Comparison of ENCODE assay signal across 24 cellular contexts in genomic region chr11:71435278-71435951, GRCh38.
"Had no signal": no experiment of that assay in that cellular context is flagged by ENCODE, and none has a peak within 500 bp of the region (broad histone marks: within the 10 kb centered on the region; RNA-seq: fewer than 3 reads in every experiment).

No MANE protein-coding gene starts in this region.

- H3K4me3 Mint-ChIP-seq: activated naive CD4-positive, alpha-beta T cell treated with anti-CD3 and anti-CD28 coated beads, Interleukin-2, amount 10 ng/mL, durations not matched to agents 7 days and 5 days; activated naive CD8-positive, alpha-beta T cell treated with anti-CD3 and anti-CD28 coated beads, Interleukin-2, amount 10 ng/mL, durations not matched to agents 7 days and 5 days; naive thymus-derived CD4-positive, alpha-beta T cell had no signal

- H3K4me1 Mint-ChIP-seq: activated naive CD4-positive, alpha-beta T cell treated with anti-CD3 and anti-CD28 coated beads, Interleukin-2, amount 10 ng/mL, durations not matched to agents 7 days and 5 days; activated naive CD8-positive, alpha-beta T cell treated with anti-CD3 and anti-CD28 coated beads, Interleukin-2, amount 10 ng/mL, durations not matched to agents 7 days and 5 days had no signal

- DNase-seq: activated CD4-positive, alpha-beta T cell treated with anti-CD3 and anti-CD28 coated beads for 48 hours; activated CD4-positive, alpha-beta T cell treated with anti-CD3 and anti-CD28 coated beads, Interleukin-2, amount 50 U/mL, for 48 hours; activated CD4-positive, CD25-positive, alpha-beta regulatory T cell; activated CD8-positive, alpha-beta memory T cell treated with anti-CD3 and anti-CD28 coated beads for 24 hours; activated gamma-delta T cell; activated naive CD4-positive, alpha-beta T cell treated with anti-CD3 and anti-CD28 coated beads, Interleukin-2, amount 10 ng/mL, durations not matched to agents 7 days and 5 days; activated naive CD8-positive, alpha-beta T cell treated with anti-CD3 and anti-CD28 coated beads, Interleukin-2, amount 10 ng/mL, durations not matched to agents 7 days and 5 days; central memory CD4-positive, alpha-beta T cell; dermis blood vessel endothelial cell; effector CD8-positive, alpha-beta T cell; kidney glomerular epithelial cell; left lung; midbrain; naive thymus-derived CD4-positive, alpha-beta T cell; nucleus accumbens; stimulated activated CD4-positive, alpha-beta T cell treated with anti-CD3 and anti-CD28 coated beads, Interleukin-4, amount 100 ng/mL, for 1 hour; stimulated activated naive CD8-positive, alpha-beta T cell treated with anti-CD3 and anti-CD28 coated beads, Interleukin-15, Interleukin-2, amounts not matched to agents 100 U/mL and 50 U/mL, for 24 hours; thyroid gland had no signal

- H3K27me3 Mint-ChIP-seq: activated naive CD4-positive, alpha-beta T cell treated with anti-CD3 and anti-CD28 coated beads, Interleukin-2, amount 10 ng/mL, durations not matched to agents 7 days and 5 days; activated naive CD8-positive, alpha-beta T cell treated with anti-CD3 and anti-CD28 coated beads, Interleukin-2, amount 10 ng/mL, durations not matched to agents 7 days and 5 days; naive thymus-derived CD4-positive, alpha-beta T cell had no signal

- H2AFZ ChIP-seq: parathyroid adenoma had no signal

- H3K27ac ChIP-seq: left lung, parathyroid adenoma, right atrium auricular region, thyroid gland, upper lobe of left lung had no signal

- H3K9ac ChIP-seq: parathyroid adenoma had no signal

- H3K79me2 ChIP-seq: parathyroid adenoma had no signal

- FAIRE-seq: astrocyte, colon, frontal cortex had no signal

- H3K9me3 Mint-ChIP-seq: activated naive CD4-positive, alpha-beta T cell treated with anti-CD3 and anti-CD28 coated beads, Interleukin-2, amount 10 ng/mL, durations not matched to agents 7 days and 5 days; activated naive CD8-positive, alpha-beta T cell treated with anti-CD3 and anti-CD28 coated beads, Interleukin-2, amount 10 ng/mL, durations not matched to agents 7 days and 5 days; naive thymus-derived CD4-positive, alpha-beta T cell had no signal

- H3K4me3 ChIP-seq: left lung, right atrium auricular region, thyroid gland, upper lobe of left lung had no signal

- ATAC-seq: left lung; naive thymus-derived CD4-positive, alpha-beta T cell; stimulated activated naive CD8-positive, alpha-beta T cell treated with anti-CD3 and anti-CD28 coated beads, Interleukin-15, Interleukin-2, amounts not matched to agents 100 U/mL and 50 U/mL, for 24 hours had no signal

- H3K9me3 ChIP-seq: left lung, right atrium auricular region, thyroid gland, upper lobe of left lung had no signal

- H3K4me1 ChIP-seq: parathyroid adenoma had no signal

- H3K27ac Mint-ChIP-seq: activated naive CD4-positive, alpha-beta T cell treated with anti-CD3 and anti-CD28 coated beads, Interleukin-2, amount 10 ng/mL, durations not matched to agents 7 days and 5 days; activated naive CD8-positive, alpha-beta T cell treated with anti-CD3 and anti-CD28 coated beads, Interleukin-2, amount 10 ng/mL, durations not matched to agents 7 days and 5 days; naive thymus-derived CD4-positive, alpha-beta T cell had no signal

- H3K27me3 ChIP-seq: left lung, right atrium auricular region, thyroid gland, upper lobe of left lung had no signal
